Comparison of ENCODE assay signal across 9 cellular contexts in the genomic region with DNA sequence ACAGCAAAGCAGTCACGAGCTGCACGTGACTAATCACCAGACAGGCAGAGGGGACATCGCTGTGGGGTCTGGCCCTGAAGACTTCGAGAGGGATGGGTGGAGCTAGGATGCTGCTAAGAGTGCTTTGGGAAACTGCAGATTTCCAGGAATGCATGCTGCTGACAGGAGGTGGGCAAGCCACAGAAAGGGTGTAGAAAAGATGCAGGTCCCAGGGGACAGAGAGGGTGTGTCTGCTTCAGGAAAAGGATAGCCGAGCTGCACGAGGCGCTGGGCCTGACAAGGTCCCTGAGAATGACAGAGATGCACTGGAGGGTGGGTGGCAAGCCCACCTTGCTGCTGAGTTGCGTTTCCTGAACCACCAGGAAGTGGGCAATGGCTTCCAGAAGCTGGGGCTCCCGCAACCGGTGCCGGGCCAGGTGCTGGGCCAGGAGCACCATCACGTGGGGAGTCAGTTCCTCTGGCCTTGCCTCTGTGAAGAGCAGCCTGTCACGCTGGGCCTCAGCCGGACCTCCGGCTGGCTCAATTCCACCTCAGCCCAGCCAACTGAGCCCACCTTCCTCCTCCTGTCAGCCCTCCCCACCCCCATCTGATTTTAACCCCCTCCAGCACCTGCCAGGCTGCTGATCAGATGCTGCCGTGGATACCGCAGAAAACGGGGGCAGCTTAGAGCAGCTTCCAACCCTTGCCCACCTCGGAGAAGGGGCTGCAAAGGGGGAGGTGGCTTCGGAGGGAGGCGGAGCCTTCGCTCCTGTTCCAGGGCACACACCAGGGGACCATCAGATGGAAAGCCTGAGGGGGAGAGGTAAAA. TPM values are rescaled to one million over a fixed set of nuclear protein-coding genes. Genes with fewer than 3 reads are reported as not detected.
A peak's percentile ranks its signal among the peaks of the same experiment; 100 is the strongest.
DNase-seq lines count a peak whose midpoint lies in the region; ATAC-seq and TF ChIP-seq lines count a peak whose summit lies in the region.
"Had no signal": no experiment of that assay in that cellular context is flagged by ENCODE, and none has a peak within 500 bp of the region (broad histone marks: within the 10 kb centered on the region; RNA-seq: fewer than 3 reads in every experiment).

No MANE protein-coding gene starts in this region.

- ATAC-seq in GM18873 (IDR thresholded peaks at IDR 0.05; ENCODE audit: low FRiP score, unreplicated experiment): no peak
- no peak for ATAC-seq in GM21526 (IDR thresholded peaks at IDR 0.05; ENCODE audit: low FRiP score, unreplicated experiment)

- H3K9me3 Mint-ChIP-seq in IgD-negative memory B cell (no peaks in the 10 kb centered on the region), neural crest cell (no peaks in the 10 kb centered on the region)

- peak overlapping the region; percentile 29 to 64 for H3K27ac ChIP-seq in breast epithelium
- H3K27ac ChIP-seq: Peyer's patch had no signal

- H3K4me1 ChIP-seq in breast epithelium: peaks cover 12 to 31% of the 10 kb centered on the region in 2 donors

- H3K27me3 Mint-ChIP-seq in IgD-negative memory B cell (no peaks in the 10 kb centered on the region), neural crest cell (ENCODE audit: low read depth) (no peaks in the 10 kb centered on the region)

- peak overlapping the region; percentile 55 to 92 (median 86) for H3K4me3 Mint-ChIP-seq in IgD-negative memory B cell
- peak overlapping the region; percentile 91 for H3K4me3 Mint-ChIP-seq in neural crest cell

- no peaks in the 10 kb centered on the region for H3K9me3 ChIP-seq in breast epithelium
- H3K9me3 ChIP-seq: Peyer's patch had no signal

- H3K36me3 Mint-ChIP-seq in IgD-negative memory B cell: peaks cover 3% of the 10 kb centered on the region
- H3K36me3 Mint-ChIP-seq in neural crest cell (ENCODE audit: low read depth): peaks cover 7% of the 10 kb centered on the region

- in situ Hi-C loops in Caki2 (cut with HindIII; ENCODE audit: low pct_unique_long_range_greater_than_20kb, low sequenced_read_pairs): no loop called here

- H3K27me3 ChIP-seq in breast epithelium: no peaks in the 10 kb centered on the region
- H3K27me3 ChIP-seq: Peyer's patch had no signal

- DNase-seq in Caki2 (ENCODE audit: low read depth): peak; percentile 28
- no peak for DNase-seq in breast epithelium (ENCODE audit: low spot score in 2 of 2)
- no peak for DNase-seq in neural crest cell (ENCODE audit: low read depth, low spot score)
- no peak for DNase-seq in DMS153 treated with DMSO at 0.1 percent for 48 hours (lab: John Stamatoyannopoulos, UW; ENCODE audit: unreplicated experiment)
- DNase-seq in NCI-H524 (lab: John Stamatoyannopoulos, UW): no peak
- DNase-seq: Peyer's patch had no signal

- H3K4me3 ChIP-seq in breast epithelium: no peak overlapping the region

- TF ChIP-seq POLR2A in breast epithelium (IDR thresholded peaks at IDR 0.05): no peak

- intact Hi-C loops in breast epithelium (cut with DNase I; ENCODE audit: low total_unique reads): no loop called here

- TF ChIP-seq CTCF in breast epithelium (IDR thresholded peaks at IDR 0.05) (no peak), neural crest cell (conservative IDR thresholded peaks at IDR 0.05) (no peak)

- peaks cover 7 to 20% (median 17%) of the 10 kb centered on the region in 3 donors for H3K4me1 Mint-ChIP-seq in IgD-negative memory B cell
- peaks cover 22% of the 10 kb centered on the region for H3K4me1 Mint-ChIP-seq in neural crest cell

- peak overlapping the region; percentile 32 to 86 (median 58) for H3K27ac Mint-ChIP-seq in IgD-negative memory B cell
- H3K27ac Mint-ChIP-seq in neural crest cell (ENCODE audit: unreplicated experiment): peak overlapping the region; percentile 14

- peaks cover 7% of the 10 kb centered on the region for H3K36me3 ChIP-seq in breast epithelium

RNA-seq across cellular contexts. Expression of a gene that starts 2.2 kb away (rescaled TPM):
- total RNA-seq in Caki2 (2014; rRNA removed; shearing (Covaris generic); ENCODE audit: low replicate concordance): 126 and 140 TPM in 2 replicates
- 55.4 TPM for polyA plus RNA-seq in IgD-negative memory B cell
- 10 to 100 TPM; 45.6 to 63.5 (median 60.0) TPM for total RNA-seq in breast epithelium
- total RNA-seq in neural crest cell: 82.4 and 86.1 TPM in 2 replicates

RNA-seq across cellular contexts. Expression of a gene that starts 4.9 kb away (rescaled TPM):
- 63.7 and 67.2 TPM in 2 replicates for total RNA-seq in Caki2 (2014; rRNA removed; shearing (Covaris generic); ENCODE audit: low replicate concordance)
- 72.6 TPM for polyA plus RNA-seq in IgD-negative memory B cell
- total RNA-seq in breast epithelium (10 to 100 TPM; 32.1 to 36.1 (median 35.0) TPM), neural crest cell (44.9 and 46.5 TPM in 2 replicates)

RNA-seq across cellular contexts. Expression of a gene that starts 7.8 kb away (rescaled TPM):
- total RNA-seq in Caki2 (2014; rRNA removed; shearing (Covaris generic); ENCODE audit: low replicate concordance): 32.6 and 33.8 TPM in 2 replicates
- 3.5 TPM for polyA plus RNA-seq in IgD-negative memory B cell
- total RNA-seq in breast epithelium: 10 to 100 TPM; 47.2 to 58.1 (median 55.1) TPM
- total RNA-seq in neural crest cell: 128 and 139 TPM in 2 replicates

RNA-seq across cellular contexts. Expression of a gene that starts 19.0 kb away (rescaled TPM):
- 237 and 345 TPM in 2 replicates for total RNA-seq in Caki2 (2014; rRNA removed; shearing (Covaris generic); ENCODE audit: low replicate concordance)
- polyA plus RNA-seq in IgD-negative memory B cell: 17.8 TPM
- 100 to 1,000 TPM in 1 of 3 donors, 10 to 100 TPM in 2; 83.2 to 101 (median 92.8) TPM for total RNA-seq in breast epithelium
- 139 and 141 TPM in 2 replicates for total RNA-seq in neural crest cell

RNA-seq across cellular contexts. Expression of a gene that starts 20.7 kb away (rescaled TPM):
- 30.1 and 37.2 TPM in 2 replicates for total RNA-seq in Caki2 (2014; rRNA removed; shearing (Covaris generic); ENCODE audit: low replicate concordance)
- polyA plus RNA-seq in IgD-negative memory B cell: 11.4 TPM
- total RNA-seq in breast epithelium: 1 to 10 TPM; 5.2 to 8.8 (median 8.6) TPM
- total RNA-seq in neural crest cell: 38.9 TPM in 2 replicates
